Comparison of ENCODE assay signal across 8 cellular contexts in genomic region chr3:157081681-157082210, GRCh38.
A peak's percentile ranks its signal among the peaks of the same experiment; 100 is the strongest.
DNase-seq lines count a peak whose midpoint lies in the region; FAIRE-seq and TF ChIP-seq lines count a peak whose summit lies in the region.

No MANE protein-coding gene starts in this region.

- H3K79me1 ChIP-seq in H9 (ENCODE audit: insufficient read depth, low read depth, low read length, poor library complexity, severe bottlenecking), result no peaks in the 10 kb centered on the region

- H4K5ac ChIP-seq in H9 (ENCODE audit: insufficient read length, low read depth, low read length), result no peak overlapping the region

- H3K9me3 Mint-ChIP-seq in H9 (no peaks in the 10 kb centered on the region; a peak in 1 of 5 replicates), glutamatergic neuron (ENCODE audit: unreplicated experiment) (peaks cover 7% of the 10 kb centered on the region)
- no peaks in the 10 kb centered on the region for H3K9me3 Mint-ChIP-seq in activated T-helper 2 cell treated with anti-CD3 and anti-CD28 coated beads, Interferon-gamma antibody, Interleukin-2, Interleukin-4, amounts not matched to agents 10 μg/mL and 5 μg/mL and 100 μg/mL, durations not matched to agents 14 hours and 24 hours and 36 hours

- H3K4me1 Mint-ChIP-seq in H9 (peaks cover 19 to 22% of the 10 kb centered on the region in 2 experiments), glutamatergic neuron (ENCODE audit: low read depth, unreplicated experiment) (peaks cover 32% of the 10 kb centered on the region)
- H3K4me1 Mint-ChIP-seq in activated T-helper 2 cell treated with anti-CD3 and anti-CD28 coated beads, Interferon-gamma antibody, Interleukin-2, Interleukin-4, amounts not matched to agents 10 μg/mL and 5 μg/mL and 100 μg/mL, durations not matched to agents 14 hours and 24 hours and 36 hours (ENCODE audit: low read depth), result peaks cover 47% of the 10 kb centered on the region

- H3K14ac ChIP-seq in H9 (ENCODE audit: insufficient read depth, low read length), result no peak overlapping the region

- H3K4ac ChIP-seq in H9 (ENCODE audit: low read depth, low read length), result no peak overlapping the region

- H3K36me3 ChIP-seq in MM.1S (replicated peaks; ENCODE audit: insufficient read depth, low read length), result no peaks in the 10 kb centered on the region

- H3K4me3 ChIP-seq in MM.1S (ENCODE audit: low read length), result no peak overlapping the region

- H3K79me2 ChIP-seq in H9 (ENCODE audit: insufficient read depth, low read length) (no peaks in the 10 kb centered on the region), MM.1S (ENCODE audit: low read length) (no peaks in the 10 kb centered on the region)

- H2BK12ac ChIP-seq in H9 (ENCODE audit: insufficient read length, low read depth, low read length), result no peak overlapping the region

- no peak overlapping the region for H2BK15ac ChIP-seq in H9 (ENCODE audit: low read depth, low read length)

- no peak overlapping the region for H3K9ac ChIP-seq in H9 (ENCODE audit: extremely low read depth, insufficient read length, low read length)
- H3K9ac ChIP-seq in MM.1S (ENCODE audit: low read length), result peak overlapping the region; percentile 15; the same call in 1 of the 2 replicates

- H3K4me1 ChIP-seq in H9 (ENCODE audit: insufficient read depth, low read length) (no peaks in the 10 kb centered on the region; the same call in 1 of the 2 replicates), MM.1S (ENCODE audit: low read length) (peaks cover 12% of the 10 kb centered on the region)

- H3K18ac ChIP-seq in H9 (ENCODE audit: insufficient read length, low read depth, low read length), result no peak overlapping the region

- H3K27me3 Mint-ChIP-seq in H9 (ENCODE audit: low read depth) (peaks cover 30% of the 10 kb centered on the region), glutamatergic neuron (ENCODE audit: unreplicated experiment) (peaks cover 4% of the 10 kb centered on the region)
- H3K27me3 Mint-ChIP-seq in activated T-helper 2 cell treated with anti-CD3 and anti-CD28 coated beads, Interferon-gamma antibody, Interleukin-2, Interleukin-4, amounts not matched to agents 10 μg/mL and 5 μg/mL and 100 μg/mL, durations not matched to agents 14 hours and 24 hours and 36 hours (ENCODE audit: low read depth), result no peaks in the 10 kb centered on the region

- no peaks in the 10 kb centered on the region for H3K9me2 ChIP-seq in MM.1S (replicated peaks; ENCODE audit: insufficient read depth, low read length)

- H4K20me1 ChIP-seq in H9 (ENCODE audit: control insufficient read depth, insufficient read depth, insufficient read length) (no peaks in the 10 kb centered on the region), MM.1S (ENCODE audit: insufficient read depth, low read length) (no peaks in the 10 kb centered on the region)

- no peak overlapping the region for H3T11ph ChIP-seq in H9 (ENCODE audit: low read length)

- H3K27me3 ChIP-seq in H9 (ENCODE audit: insufficient read depth, low read length), result no peaks in the 10 kb centered on the region
- no peaks in the 10 kb centered on the region for H3K27me3 ChIP-seq in MM.1S (replicated peaks; ENCODE audit: insufficient read depth, low read length)

- H3K9me3 ChIP-seq in H9 (ENCODE audit: control insufficient read depth, low read depth, low read length) (no peaks in the 10 kb centered on the region), MM.1S (replicated peaks; ENCODE audit: insufficient read depth, low read length) (no peaks in the 10 kb centered on the region)

- WGBS in H9 (ENCODE audit: extremely low coverage, insufficient read length, low lambda C conversion rate), result no CpG with 5 or more reads among the region's 14 CpGs

- H3K27ac Mint-ChIP-seq in H9 (peak overlapping the region in 1 of 3 experiments; percentile 47; a peak in 3 of 7 replicates), glutamatergic neuron (ENCODE audit: unreplicated experiment) (peak overlapping the region; percentile 46)
- peak overlapping the region; percentile 47 for H3K27ac Mint-ChIP-seq in activated T-helper 2 cell treated with anti-CD3 and anti-CD28 coated beads, Interferon-gamma antibody, Interleukin-2, Interleukin-4, amounts not matched to agents 10 μg/mL and 5 μg/mL and 100 μg/mL, durations not matched to agents 14 hours and 24 hours and 36 hours

- DNase-seq in EL (peak; percentile 94), H9 (peak; percentile 96), MM.1S (peak; percentile 84), glutamatergic neuron (peak; percentile 99), posterior vena cava (ENCODE audit: low spot score) (peak; percentile 97), urothelium cell line (ENCODE audit: low spot score) (peak; percentile 84), DMS79 (lab: John Stamatoyannopoulos, UW) (no peak)
- DNase-seq in activated T-helper 2 cell treated with anti-CD3 and anti-CD28 coated beads, Interferon-gamma antibody, Interleukin-2, Interleukin-4, amounts not matched to agents 10 μg/mL and 5 μg/mL and 100 μg/mL, durations not matched to agents 14 hours and 24 hours and 36 hours (ENCODE audit: low spot score), result peak; percentile 73

- H2AFZ ChIP-seq in H9 (ENCODE audit: low read length), result no peak overlapping the region
- H2AFZ ChIP-seq in MM.1S (ENCODE audit: low read length), result peak overlapping the region; percentile 40; the same call in 1 of the 2 replicates

- no peaks in the 10 kb centered on the region; the same call in 1 of the 2 replicates for H3F3A ChIP-seq in MM.1S (ENCODE audit: insufficient read depth, low read length)

- no peak overlapping the region for H4K91ac ChIP-seq in H9 (ENCODE audit: insufficient read length, low read depth, low read length)

- peak overlapping the region in 1 of 2 experiments; percentile 37; a peak in 1 of 5 replicates for H3K4me3 Mint-ChIP-seq in H9
- no peak overlapping the region for H3K4me3 Mint-ChIP-seq in activated T-helper 2 cell treated with anti-CD3 and anti-CD28 coated beads, Interferon-gamma antibody, Interleukin-2, Interleukin-4, amounts not matched to agents 10 μg/mL and 5 μg/mL and 100 μg/mL, durations not matched to agents 14 hours and 24 hours and 36 hours (ENCODE audit: low read depth)
- peak overlapping the region; percentile 47 for H3K4me3 Mint-ChIP-seq in glutamatergic neuron (ENCODE audit: unreplicated experiment)

- no peak overlapping the region for H3K23ac ChIP-seq in H9 (ENCODE audit: insufficient read length, low read depth, low read length)

- no peak overlapping the region for H2BK120ac ChIP-seq in H9 (ENCODE audit: low read depth, low read length, poor library complexity, severe bottlenecking)

- peak; percentile 98 for TF ChIP-seq CTCF in H9 (conservative IDR thresholded peaks at IDR 0.05)
- TF ChIP-seq CTCF in MM.1S (IDR thresholded peaks at IDR 0.05; ENCODE audit: low read length), result peak; percentile 100
- TF ChIP-seq CTCF in glutamatergic neuron (IDR thresholded peaks at IDR 0.05; ENCODE audit: partially characterized antibody, unreplicated experiment), result peak; percentile 99

- no peaks in the 10 kb centered on the region for H3K23me2 ChIP-seq in H9 (ENCODE audit: insufficient read length, low read depth, low read length, poor library complexity, severe bottlenecking)

- FAIRE-seq in urothelium cell line (lab: Jason Lieb, UNC), result no peak

- H3K27ac ChIP-seq in H9 (ENCODE audit: insufficient read length, low read depth, low read length) (no peak overlapping the region), MM.1S (ENCODE audit: low read length) (no peak overlapping the region)

- H2BK20ac ChIP-seq in H9 (ENCODE audit: low read depth, low read length, poor library complexity, severe bottlenecking), result no peak overlapping the region

- intact Hi-C loops in activated T-helper 2 cell treated with anti-CD3 and anti-CD28 coated beads, Interferon-gamma antibody, Interleukin-2, Interleukin-4, amounts not matched to agents 10 μg/mL and 5 μg/mL and 100 μg/mL, durations not matched to agents 14 hours and 24 hours and 36 hours (cut with micrococcal nuclease), result loop anchor here (1.0 to 5.0 kb wide), 3 partner anchors 407 to 929 kb away; partner anchors contain the start of genes SSR3 and TIPARP
- intact Hi-C loops in posterior vena cava (cut with DNase I), result loop anchor here (2.0 to 10.0 kb wide), 6 partner anchors 51 to 547 kb away; partner anchors contain the start of genes TIPARP (in 2 of the 2) and LEKR1 (in 1 of the 2)

- H3K36me3 Mint-ChIP-seq in H9 (ENCODE audit: insufficient read depth in 1 of 3, low read depth in 3 of 3) (no peaks in the 10 kb centered on the region), glutamatergic neuron (ENCODE audit: unreplicated experiment) (no peaks in the 10 kb centered on the region)
- H3K36me3 Mint-ChIP-seq in activated T-helper 2 cell treated with anti-CD3 and anti-CD28 coated beads, Interferon-gamma antibody, Interleukin-2, Interleukin-4, amounts not matched to agents 10 μg/mL and 5 μg/mL and 100 μg/mL, durations not matched to agents 14 hours and 24 hours and 36 hours (ENCODE audit: low read depth), result no peaks in the 10 kb centered on the region

- no peak overlapping the region for H3K56ac ChIP-seq in H9 (ENCODE audit: insufficient read length, low read depth, low read length)

- H4K8ac ChIP-seq in H9 (replicated peaks; ENCODE audit: insufficient read length, low read depth, low read length), result no peak overlapping the region

- H2AK5ac ChIP-seq in H9 (ENCODE audit: insufficient read length, low read length), result no peak overlapping the region

- no peak overlapping the region for H2BK5ac ChIP-seq in H9 (ENCODE audit: insufficient read length, low read length)

- H3K4me2 ChIP-seq in H9 (ENCODE audit: insufficient read depth, insufficient read length, low read length), result peak overlapping the region; percentile 25
- peak overlapping the region; percentile 7; the same call in 1 of the 2 replicates for H3K4me2 ChIP-seq in MM.1S (ENCODE audit: low read depth, low read length)
